In genomic region chr19:993361-993830, GRCh38 we compare ENCODE assay signal across 1 cellular context.
TF ChIP-seq lines count a peak whose summit lies in the region.

No MANE protein-coding gene starts in this region.

TF ChIP-seq in HepG2, 621 proteins besides CTCF, POLR2A, EP300 and RAD21 (continued from another document and continues in another):
- TF ChIP-seq SNAPC5 (CRISPR knock-in tag; IDR thresholded peaks at IDR 0.05; ENCODE audit: borderline replicate concordance) (no peak), SSRP1 (CRISPR knock-in tag; IDR thresholded peaks at IDR 0.05) (no peak), FOXP1 (IDR thresholded peaks at IDR 0.05) (no peak), FOXP1 (CRISPR knock-in tag; IDR thresholded peaks at IDR 0.05) (no peak), NR0B2 (CRISPR knock-in tag; IDR thresholded peaks at IDR 0.05) (peak; percentile 28; the same call in 1 of the 2 replicates), PAF1 (CRISPR knock-in tag; IDR thresholded peaks at IDR 0.05) (no peak), TCF7L2 (IDR thresholded peaks at IDR 0.05; ENCODE audit: low read depth, low read length) (no peak), SUZ12 (IDR thresholded peaks at IDR 0.05; ENCODE audit: low read depth, low read length) (no peak), TP53 (CRISPR knock-in tag; conservative IDR thresholded peaks at IDR 0.05) (no peak), REL (CRISPR knock-in tag; conservative IDR thresholded peaks at IDR 0.05) (no peak), AKAP8 (CRISPR knock-in tag; IDR thresholded peaks at IDR 0.05) (peak; percentile 77; the same call in 1 of the 2 replicates), ZBTB26 (CRISPR knock-in tag; IDR thresholded peaks at IDR 0.05; ENCODE audit: borderline replicate concordance) (peak; percentile 21), TEAD2 (CRISPR knock-in tag; IDR thresholded peaks at IDR 0.05) (no peak), SIX1 (CRISPR knock-in tag; IDR thresholded peaks at IDR 0.05; ENCODE audit: borderline replicate concordance) (no peak), ZNF33B (CRISPR knock-in tag; IDR thresholded peaks at IDR 0.05) (0 out of 2 replicates have a peak, but pooled peaks have one; percentile 76), E2F2 (CRISPR knock-in tag; IDR thresholded peaks at IDR 0.05; ENCODE audit: borderline replicate concordance) (no peak), MBNL3 (CRISPR knock-in tag; conservative IDR thresholded peaks at IDR 0.05) (no peak), ZNF570 (CRISPR knock-in tag; IDR thresholded peaks at IDR 0.05; ENCODE audit: borderline replicate concordance) (no peak), ZNF292 (CRISPR knock-in tag; IDR thresholded peaks at IDR 0.05; ENCODE audit: borderline replicate concordance, low read depth) (peak; percentile 61; the same call in 1 of the 2 replicates), ZNF18 (CRISPR knock-in tag; IDR thresholded peaks at IDR 0.05; ENCODE audit: insufficient replicate concordance) (no peak), TRIM24 (CRISPR knock-in tag; IDR thresholded peaks at IDR 0.05) (no peak), ZSCAN21 (CRISPR knock-in tag; IDR thresholded peaks at IDR 0.05; ENCODE audit: borderline replicate concordance) (peak; percentile 85; the same call in 1 of the 2 replicates), ZSCAN20 (CRISPR knock-in tag; IDR thresholded peaks at IDR 0.05; ENCODE audit: borderline replicate concordance) (no peak), ZNF550 (CRISPR knock-in tag; IDR thresholded peaks at IDR 0.05; ENCODE audit: borderline replicate concordance) (no peak), ZNF574 (CRISPR knock-in tag; IDR thresholded peaks at IDR 0.05) (peak; percentile 78), GLI4 (CRISPR knock-in tag; IDR thresholded peaks at IDR 0.05; ENCODE audit: borderline replicate concordance) (no peak), MLX (CRISPR knock-in tag; IDR thresholded peaks at IDR 0.05) (peak; percentile 53; the same call in 1 of the 2 replicates), STAG1 (CRISPR knock-in tag; IDR thresholded peaks at IDR 0.05) (no peak), ONECUT2 (CRISPR knock-in tag; IDR thresholded peaks at IDR 0.05) (no peak), ZBTB38 (CRISPR knock-in tag; IDR thresholded peaks at IDR 0.05) (peak; percentile 31; the same call in 1 of the 2 replicates)
- TF ChIP-seq, protein P1, sequence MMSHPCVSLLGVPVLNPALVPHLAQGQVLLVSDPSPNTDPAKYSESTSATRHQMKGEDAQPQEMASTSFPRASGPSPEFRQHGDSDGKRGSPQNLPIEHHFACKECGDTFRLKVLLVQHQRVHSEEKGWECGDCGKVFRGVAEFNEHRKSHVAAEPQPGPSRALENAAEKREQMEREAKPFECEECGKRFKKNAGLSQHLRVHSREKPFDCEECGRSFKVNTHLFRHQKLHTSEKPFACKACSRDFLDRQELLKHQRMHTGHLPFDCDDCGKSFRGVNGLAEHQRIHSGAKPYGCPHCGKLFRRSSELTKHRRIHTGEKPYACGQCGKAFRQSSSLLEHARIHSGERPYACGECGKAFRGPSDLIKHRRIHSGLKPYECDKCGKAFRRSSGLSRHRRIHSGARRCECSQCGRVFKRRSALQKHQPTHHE (CRISPR knock-in tag; IDR thresholded peaks at IDR 0.05; ENCODE audit: borderline replicate concordance): 0 out of 2 replicates have a peak, but pooled peaks have one; percentile 14
- TF ChIP-seq, protein P2, sequence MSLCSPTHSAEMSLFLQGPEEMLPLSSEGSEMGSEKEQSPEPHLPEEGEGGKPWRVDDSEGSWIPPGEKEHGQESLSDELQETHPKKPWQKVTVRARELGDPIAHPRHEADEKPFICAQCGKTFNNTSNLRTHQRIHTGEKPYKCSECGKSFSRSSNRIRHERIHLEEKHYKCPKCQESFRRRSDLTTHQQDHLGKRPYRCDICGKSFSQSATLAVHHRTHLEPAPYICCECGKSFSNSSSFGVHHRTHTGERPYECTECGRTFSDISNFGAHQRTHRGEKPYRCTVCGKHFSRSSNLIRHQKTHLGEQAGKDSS (CRISPR knock-in tag; IDR thresholded peaks at IDR 0.05; ENCODE audit: borderline replicate concordance, low read depth): peak; percentile 58; the same call in 1 of the 2 replicates
- TF ChIP-seq, protein P3, sequence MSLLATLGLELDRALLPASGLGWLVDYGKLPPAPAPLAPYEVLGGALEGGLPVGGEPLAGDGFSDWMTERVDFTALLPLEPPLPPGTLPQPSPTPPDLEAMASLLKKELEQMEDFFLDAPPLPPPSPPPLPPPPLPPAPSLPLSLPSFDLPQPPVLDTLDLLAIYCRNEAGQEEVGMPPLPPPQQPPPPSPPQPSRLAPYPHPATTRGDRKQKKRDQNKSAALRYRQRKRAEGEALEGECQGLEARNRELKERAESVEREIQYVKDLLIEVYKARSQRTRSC (CRISPR knock-in tag; IDR thresholded peaks at IDR 0.05; ENCODE audit: low read depth): no peak
- TF ChIP-seq, protein P4, sequence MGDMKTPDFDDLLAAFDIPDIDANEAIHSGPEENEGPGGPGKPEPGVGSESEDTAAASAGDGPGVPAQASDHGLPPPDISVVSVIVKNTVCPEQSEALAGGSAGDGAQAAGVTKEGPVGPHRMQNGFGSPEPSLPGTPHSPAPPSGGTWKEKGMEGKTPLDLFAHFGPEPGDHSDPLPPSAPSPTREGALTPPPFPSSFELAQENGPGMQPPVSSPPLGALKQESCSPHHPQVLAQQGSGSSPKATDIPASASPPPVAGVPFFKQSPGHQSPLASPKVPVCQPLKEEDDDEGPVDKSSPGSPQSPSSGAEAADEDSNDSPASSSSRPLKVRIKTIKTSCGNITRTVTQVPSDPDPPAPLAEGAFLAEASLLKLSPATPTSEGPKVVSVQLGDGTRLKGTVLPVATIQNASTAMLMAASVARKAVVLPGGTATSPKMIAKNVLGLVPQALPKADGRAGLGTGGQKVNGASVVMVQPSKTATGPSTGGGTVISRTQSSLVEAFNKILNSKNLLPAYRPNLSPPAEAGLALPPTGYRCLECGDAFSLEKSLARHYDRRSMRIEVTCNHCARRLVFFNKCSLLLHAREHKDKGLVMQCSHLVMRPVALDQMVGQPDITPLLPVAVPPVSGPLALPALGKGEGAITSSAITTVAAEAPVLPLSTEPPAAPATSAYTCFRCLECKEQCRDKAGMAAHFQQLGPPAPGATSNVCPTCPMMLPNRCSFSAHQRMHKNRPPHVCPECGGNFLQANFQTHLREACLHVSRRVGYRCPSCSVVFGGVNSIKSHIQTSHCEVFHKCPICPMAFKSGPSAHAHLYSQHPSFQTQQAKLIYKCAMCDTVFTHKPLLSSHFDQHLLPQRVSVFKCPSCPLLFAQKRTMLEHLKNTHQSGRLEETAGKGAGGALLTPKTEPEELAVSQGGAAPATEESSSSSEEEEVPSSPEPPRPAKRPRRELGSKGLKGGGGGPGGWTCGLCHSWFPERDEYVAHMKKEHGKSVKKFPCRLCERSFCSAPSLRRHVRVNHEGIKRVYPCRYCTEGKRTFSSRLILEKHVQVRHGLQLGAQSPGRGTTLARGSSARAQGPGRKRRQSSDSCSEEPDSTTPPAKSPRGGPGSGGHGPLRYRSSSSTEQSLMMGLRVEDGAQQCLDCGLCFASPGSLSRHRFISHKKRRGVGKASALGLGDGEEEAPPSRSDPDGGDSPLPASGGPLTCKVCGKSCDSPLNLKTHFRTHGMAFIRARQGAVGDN (CRISPR knock-in tag; IDR thresholded peaks at IDR 0.05): peak; percentile 97
- TF ChIP-seq, protein P5, sequence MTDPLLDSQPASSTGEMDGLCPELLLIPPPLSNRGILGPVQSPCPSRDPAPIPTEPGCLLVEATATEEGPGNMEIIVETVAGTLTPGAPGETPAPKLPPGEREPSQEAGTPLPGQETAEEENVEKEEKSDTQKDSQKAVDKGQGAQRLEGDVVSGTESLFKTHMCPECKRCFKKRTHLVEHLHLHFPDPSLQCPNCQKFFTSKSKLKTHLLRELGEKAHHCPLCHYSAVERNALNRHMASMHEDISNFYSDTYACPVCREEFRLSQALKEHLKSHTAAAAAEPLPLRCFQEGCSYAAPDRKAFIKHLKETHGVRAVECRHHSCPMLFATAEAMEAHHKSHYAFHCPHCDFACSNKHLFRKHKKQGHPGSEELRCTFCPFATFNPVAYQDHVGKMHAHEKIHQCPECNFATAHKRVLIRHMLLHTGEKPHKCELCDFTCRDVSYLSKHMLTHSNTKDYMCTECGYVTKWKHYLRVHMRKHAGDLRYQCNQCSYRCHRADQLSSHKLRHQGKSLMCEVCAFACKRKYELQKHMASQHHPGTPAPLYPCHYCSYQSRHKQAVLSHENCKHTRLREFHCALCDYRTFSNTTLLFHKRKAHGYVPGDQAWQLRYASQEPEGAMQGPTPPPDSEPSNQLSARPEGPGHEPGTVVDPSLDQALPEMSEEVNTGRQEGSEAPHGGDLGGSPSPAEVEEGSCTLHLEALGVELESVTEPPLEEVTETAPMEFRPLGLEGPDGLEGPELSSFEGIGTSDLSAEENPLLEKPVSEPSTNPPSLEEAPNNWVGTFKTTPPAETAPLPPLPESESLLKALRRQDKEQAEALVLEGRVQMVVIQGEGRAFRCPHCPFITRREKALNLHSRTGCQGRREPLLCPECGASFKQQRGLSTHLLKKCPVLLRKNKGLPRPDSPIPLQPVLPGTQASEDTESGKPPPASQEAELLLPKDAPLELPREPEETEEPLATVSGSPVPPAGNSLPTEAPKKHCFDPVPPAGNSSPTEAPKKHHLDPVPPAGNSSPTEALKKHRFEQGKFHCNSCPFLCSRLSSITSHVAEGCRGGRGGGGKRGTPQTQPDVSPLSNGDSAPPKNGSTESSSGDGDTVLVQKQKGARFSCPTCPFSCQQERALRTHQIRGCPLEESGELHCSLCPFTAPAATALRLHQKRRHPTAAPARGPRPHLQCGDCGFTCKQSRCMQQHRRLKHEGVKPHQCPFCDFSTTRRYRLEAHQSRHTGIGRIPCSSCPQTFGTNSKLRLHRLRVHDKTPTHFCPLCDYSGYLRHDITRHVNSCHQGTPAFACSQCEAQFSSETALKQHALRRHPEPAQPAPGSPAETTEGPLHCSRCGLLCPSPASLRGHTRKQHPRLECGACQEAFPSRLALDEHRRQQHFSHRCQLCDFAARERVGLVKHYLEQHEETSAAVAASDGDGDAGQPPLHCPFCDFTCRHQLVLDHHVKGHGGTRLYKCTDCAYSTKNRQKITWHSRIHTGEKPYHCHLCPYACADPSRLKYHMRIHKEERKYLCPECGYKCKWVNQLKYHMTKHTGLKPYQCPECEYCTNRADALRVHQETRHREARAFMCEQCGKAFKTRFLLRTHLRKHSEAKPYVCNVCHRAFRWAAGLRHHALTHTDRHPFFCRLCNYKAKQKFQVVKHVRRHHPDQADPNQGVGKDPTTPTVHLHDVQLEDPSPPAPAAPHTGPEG (CRISPR knock-in tag; IDR thresholded peaks at IDR 0.05): no peak
